8 cellular contexts compared by ENCODE assay signal in the genomic region with DNA sequence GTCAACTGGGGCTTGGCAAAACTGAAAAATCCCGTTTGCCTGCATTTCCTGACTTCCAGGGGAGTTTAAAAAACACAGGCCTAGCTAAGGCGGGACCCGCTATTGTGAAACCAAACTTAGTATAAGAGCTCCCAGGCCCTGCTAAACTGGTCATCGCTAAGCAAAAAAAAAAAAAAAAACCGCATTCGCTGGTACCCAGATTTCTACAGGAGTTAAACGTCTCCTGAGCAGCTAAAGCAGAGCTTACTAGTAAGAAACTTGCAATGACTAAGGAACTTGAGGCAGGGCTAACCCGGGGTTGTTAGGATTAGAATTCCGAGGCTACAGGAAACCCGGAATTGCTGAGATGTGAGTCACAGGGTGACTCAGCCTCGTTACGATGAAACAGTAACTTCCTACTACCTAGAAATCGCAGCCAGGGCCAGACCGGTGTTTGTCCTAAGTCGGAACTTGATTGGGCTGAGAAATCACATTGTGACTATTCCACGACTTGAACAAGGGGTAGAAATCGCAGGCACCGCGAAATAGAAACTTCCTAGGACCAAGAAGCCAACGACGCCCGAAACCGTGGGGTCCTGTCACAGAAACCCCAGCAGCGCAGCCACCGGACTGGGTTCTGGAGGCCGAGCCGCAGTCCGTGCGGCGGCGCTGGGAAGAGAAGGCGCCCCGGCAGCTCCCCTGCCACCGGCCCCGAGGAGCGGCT.
DNase-seq lines count a peak whose midpoint lies in the region; ATAC-seq and TF ChIP-seq lines count a peak whose summit lies in the region.

No MANE protein-coding gene starts in this region.

- peak overlapping the region; percentile 89 for H2AFZ ChIP-seq in IMR-90 (replicated peaks; ENCODE audit: low read length, poor library complexity)

- H2BK20ac ChIP-seq in IMR-90 (ENCODE audit: low read depth, low read length), result peak overlapping the region; percentile 48; the same call in 1 of the 2 replicates

- H3K4me3 ChIP-seq in IMR-90 (ENCODE audit: insufficient read depth, low read depth, low read length) (peak overlapping the region; percentile 45), adrenal gland (peak overlapping the region; percentile 49 to 90 (median 76))

- peak overlapping the region; percentile 59 for H3K9ac ChIP-seq in IMR-90 (ENCODE audit: low read depth, low read length)

- no peak for TF ChIP-seq CTCF in IMR-90 (conservative IDR thresholded peaks at IDR 0.05; ENCODE audit: low read depth, low read length)
- no peak for TF ChIP-seq CTCF in adrenal gland (IDR thresholded peaks at IDR 0.05)

- H4K8ac ChIP-seq in IMR-90 (ENCODE audit: low read depth in 2 of 2, low read length in 2 of 2), result peak overlapping the region; percentile 79 to 86; a peak in 3 of 4 replicates

- peaks cover 23 to 31% of the 10 kb centered on the region in 2 experiments for H3K79me1 ChIP-seq in IMR-90 (ENCODE audit: low read depth in 1 of 2, low read length in 2 of 2)

- H3K27me3 ChIP-seq in IMR-90 (ENCODE audit: control insufficient read depth, insufficient read depth, low read length) (no peaks in the 10 kb centered on the region), adrenal gland (peaks cover 4% of the 10 kb centered on the region)

- BruUV-seq in IMR-90 (replicated peaks; lab: Mats Ljungman, UMichigan), result no TSS peak

- POLR2A ChIA-PET in IMR-90 (lab: Charles Lee; ENCODE audit: unreplicated experiment), result interaction anchor here (0.6 to 1.5 kb wide), 6 partner anchors 10 to 996 kb away, joined by 3 to 13 read pairs (median 6); no protein-coding TSS in a partner anchor

- CTCF ChIA-PET in IMR-90 (lab: Yijun Ruan, JAX), result interaction anchor here (0.5 to 1.4 kb wide), 5 partner anchors 21 to 696 kb away, joined by 3 to 6 read pairs (median 4); no protein-coding TSS in a partner anchor

- in situ Hi-C loops in IMR-90 (cut with MboI; ENCODE audit: low sequenced_read_pairs), result loop anchor here (5.0 kb wide), 1 partner anchor 42 kb away; no protein-coding TSS in a partner anchor

- peak overlapping the region; percentile 92 for H2BK5ac ChIP-seq in IMR-90 (ENCODE audit: low read depth, low read length, poor library complexity, severe bottlenecking)

- H4K20me1 ChIP-seq in IMR-90 (ENCODE audit: insufficient read depth, low read length), result no peaks in the 10 kb centered on the region

- peak overlapping the region; percentile 64 for H3K18ac ChIP-seq in IMR-90 (ENCODE audit: low read depth, low read length)

- H3K4ac ChIP-seq in IMR-90 (ENCODE audit: low read depth, low read length), result peak overlapping the region; percentile 88

- peak overlapping the region; percentile 67 for H4K5ac ChIP-seq in IMR-90 (ENCODE audit: low read depth, low read length)

- H3K9me3 ChIP-seq in IMR-90 (ENCODE audit: control insufficient read depth, insufficient read depth, low read length) (peaks cover 29% of the 10 kb centered on the region), adrenal gland (replicated peaks in 1 of 3) (peaks cover 0 to 19% (median 0%) of the 10 kb centered on the region in 3 donors)

- H3K27ac ChIP-seq in IMR-90 (ENCODE audit: insufficient read depth, low read length) (peak overlapping the region; percentile 90), adrenal gland (peak overlapping the region; percentile 82 to 93 (median 90))

- TF ChIP-seq RAD21 in IMR-90 (IDR thresholded peaks at IDR 0.05; ENCODE audit: low read length), result no peak

- peak overlapping the region; percentile 94 for H3K4me2 ChIP-seq in IMR-90 (ENCODE audit: low read depth, low read length)

- peak overlapping the region; percentile 96 for H3K23ac ChIP-seq in IMR-90 (ENCODE audit: low read depth, low read length)

- intact Hi-C loops in IMR-90 (cut with micrococcal nuclease) (loop anchor here (1.0 to 5.0 kb wide), 5 partner anchors 42 to 562 kb away; partner anchors contain the start of genes ANXA2R and ZNF131), adrenal gland (cut with DNase I) (loop anchor here (2.0 to 5.0 kb wide), 3 partner anchors 42 to 92 kb away; no protein-coding TSS in a partner anchor)

- H3K14ac ChIP-seq in IMR-90 (replicated peaks; ENCODE audit: low read depth, low read length), result peak overlapping the region; percentile 79

- peak overlapping the region; percentile 89 for H2AK9ac ChIP-seq in IMR-90 (replicated peaks; ENCODE audit: low read depth, low read length, poor library complexity)

- peak overlapping the region; percentile 92; the same call in 1 of the 2 replicates for H2AK5ac ChIP-seq in IMR-90 (ENCODE audit: low read depth, low read length)

- DNase-seq in DMS79 (lab: John Stamatoyannopoulos, UW) (peak; percentile 64), IMR-90 (peak; percentile 100), T follicular helper cell (ENCODE audit: low read depth) (peak; percentile 61), adrenal gland (peak; percentile 63 to 92 (median 85)), hepatic stellate cell (ENCODE audit: low spot score) (peak; percentile 96), NCI-H146 treated with DMSO at 0.1 percent for 48 hours (lab: John Stamatoyannopoulos, UW; ENCODE audit: unreplicated experiment) (no peak)
- DNase-seq in stimulated activated CD4-positive, alpha-beta T cell treated with anti-CD3 and anti-CD28 coated beads, Interleukin-15, amount 100 ng/mL, for 1 hour (ENCODE audit: low read depth in 1 of 2, low spot score in 1 of 2), result peak; percentile 31 to 46

- H3K4me1 ChIP-seq in IMR-90 (ENCODE audit: control insufficient read depth, insufficient read depth, low read length) (peaks cover 4% of the 10 kb centered on the region), adrenal gland (replicated peaks in 1 of 2) (peaks cover 0 to 20% of the 10 kb centered on the region in 2 donors)

- peak overlapping the region; percentile 91 for H3K56ac ChIP-seq in IMR-90 (ENCODE audit: extremely low read depth, insufficient read depth, low read length)

- peak overlapping the region; percentile 39; the same call in 1 of the 3 replicates for H2BK15ac ChIP-seq in IMR-90 (ENCODE audit: low read depth, low read length)

- H4K91ac ChIP-seq in IMR-90 (ENCODE audit: insufficient read depth, low read depth, low read length), result peak overlapping the region; percentile 67

- TF ChIP-seq POLR2A in IMR-90 (IDR thresholded peaks at IDR 0.05; ENCODE audit: low read depth, low read length) (peak; percentile 83), adrenal gland (IDR thresholded peaks at IDR 0.05) (peak; percentile 39 to 72)

- no peaks in the 10 kb centered on the region for H3K9me1 ChIP-seq in IMR-90 (ENCODE audit: insufficient read depth, low read length)

- WGBS in IMR-90 (ENCODE audit: extremely low coverage in 2 of 2, insufficient read length in 1 of 2), 2 experiments, result 1% methylated on average over 21 of the region's 36 CpGs; no CpG with 5 or more reads in 1 of the 2 experiments
- 2 to 7% (median 3%) methylated on average over 17 to 36 of the region's 36 CpGs for WGBS in adrenal gland, 4 donors

- ATAC-seq in GM21529 (IDR thresholded peaks at IDR 0.05; ENCODE audit: unreplicated experiment), result peak; percentile 46
- ATAC-seq in IMR-90 (ENCODE audit: low read depth), result peak; percentile 78

- dilution Hi-C loops in IMR-90 (cut with HindIII; ENCODE audit: low sequenced_read_pairs, unreplicated experiment), result no loop called here

- peak overlapping the region; percentile 93 for H2BK120ac ChIP-seq in IMR-90 (ENCODE audit: low read depth, low read length)

- H3K36me3 ChIP-seq in IMR-90 (ENCODE audit: control insufficient read depth, insufficient read depth, low read length), result peaks cover 2% of the 10 kb centered on the region; the same call in 1 of the 2 replicates
- H3K36me3 ChIP-seq in adrenal gland (replicated peaks in 1 of 2), result no peaks in the 10 kb centered on the region

TF ChIP-seq in IMR-90, 13 proteins besides CTCF, POLR2A, EP300 and RAD21:
- TF ChIP-seq CEBPB (IDR thresholded peaks at IDR 0.05; ENCODE audit: low read depth, low read length) (peak; percentile 79), ELK1 (IDR thresholded peaks at IDR 0.05; ENCODE audit: borderline replicate concordance, low read depth, low read length) (no peak), FOS (IDR thresholded peaks at IDR 0.05; ENCODE audit: low read depth, low read length) (peak; percentile 100), BHLHE40 (IDR thresholded peaks at IDR 0.05; ENCODE audit: low read depth, low read length) (peak; percentile 62; the same call in 1 of the 2 replicates), CHD1 (IDR thresholded peaks at IDR 0.05; ENCODE audit: low read depth, low read length) (peak; percentile 79; the same call in 1 of the 2 replicates), MAZ (IDR thresholded peaks at IDR 0.05; ENCODE audit: borderline replicate concordance, low read depth, low read length) (no peak), NFE2L2 (IDR thresholded peaks at IDR 0.05; ENCODE audit: low read depth, low read length) (peak; percentile 85), SMC3 (IDR thresholded peaks at IDR 0.05; ENCODE audit: low read depth, low read length) (no peak), RCOR1 (IDR thresholded peaks at IDR 0.05; ENCODE audit: insufficient replicate concordance, low read length) (no peak), RFX5 (IDR thresholded peaks at IDR 0.05; ENCODE audit: low read depth, low read length) (no peak), MAFK (IDR thresholded peaks at IDR 0.05; ENCODE audit: low read depth, low read length) (peak; percentile 38; the same call in 1 of the 2 replicates), MXI1 (IDR thresholded peaks at IDR 0.05; ENCODE audit: borderline replicate concordance, low read depth, low read length) (no peak)
- TF ChIP-seq, protein P1, sequence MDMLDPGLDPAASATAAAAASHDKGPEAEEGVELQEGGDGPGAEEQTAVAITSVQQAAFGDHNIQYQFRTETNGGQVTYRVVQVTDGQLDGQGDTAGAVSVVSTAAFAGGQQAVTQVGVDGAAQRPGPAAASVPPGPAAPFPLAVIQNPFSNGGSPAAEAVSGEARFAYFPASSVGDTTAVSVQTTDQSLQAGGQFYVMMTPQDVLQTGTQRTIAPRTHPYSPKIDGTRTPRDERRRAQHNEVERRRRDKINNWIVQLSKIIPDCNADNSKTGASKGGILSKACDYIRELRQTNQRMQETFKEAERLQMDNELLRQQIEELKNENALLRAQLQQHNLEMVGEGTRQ (IDR thresholded peaks at IDR 0.05; ENCODE audit: low read depth, low read length), result peak; percentile 42; the same call in 1 of the 2 replicates
